1 cellular context compared by ENCODE assay signal in the genomic region with DNA sequence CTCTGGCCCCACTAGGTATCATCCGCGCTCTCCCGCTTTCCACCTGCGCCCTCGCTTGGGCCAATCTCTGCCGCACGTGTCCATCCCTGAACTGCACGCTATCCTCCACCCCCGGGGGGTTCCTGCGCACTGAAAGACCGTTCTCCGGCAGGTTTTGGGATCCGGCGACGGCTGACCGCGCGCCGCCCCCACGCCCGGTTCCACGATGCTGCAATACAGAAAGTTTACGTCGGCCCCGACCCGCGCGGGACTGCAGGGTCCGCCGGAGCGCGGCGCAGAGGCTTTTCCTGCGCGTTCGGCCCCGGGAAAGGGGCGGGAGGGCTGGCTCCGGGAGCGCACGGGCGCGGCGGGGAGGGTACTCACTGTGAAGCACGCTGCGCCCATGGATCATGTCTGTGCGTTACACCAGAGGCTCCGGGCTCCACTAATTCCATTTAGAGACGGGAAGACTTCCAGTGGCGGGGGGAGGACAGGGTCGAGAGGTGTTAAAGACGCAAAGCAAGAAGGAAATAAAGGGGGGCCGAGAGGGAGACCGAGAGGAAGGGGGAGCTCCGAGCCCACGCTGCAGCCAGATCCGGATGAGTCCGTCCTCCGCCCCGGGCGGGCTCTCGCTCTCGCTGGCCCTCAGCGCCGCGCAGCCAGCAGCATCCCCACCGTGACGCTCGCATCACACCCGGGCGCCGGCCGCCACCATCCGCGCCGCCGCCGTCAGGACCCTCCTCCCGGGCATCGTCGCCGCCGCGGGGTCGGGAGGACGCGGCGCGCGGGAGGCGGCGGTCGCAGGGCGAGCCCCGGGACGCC.
A peak's percentile ranks its signal among the peaks of the same experiment; 100 is the strongest.
TF ChIP-seq lines count a peak whose summit lies in the region.

No MANE protein-coding gene starts in this region.

TF ChIP-seq in WTC11, 78 proteins besides CTCF, POLR2A, EP300 and RAD21 (continued from another document and continues in another):
- TF ChIP-seq, protein P1, sequence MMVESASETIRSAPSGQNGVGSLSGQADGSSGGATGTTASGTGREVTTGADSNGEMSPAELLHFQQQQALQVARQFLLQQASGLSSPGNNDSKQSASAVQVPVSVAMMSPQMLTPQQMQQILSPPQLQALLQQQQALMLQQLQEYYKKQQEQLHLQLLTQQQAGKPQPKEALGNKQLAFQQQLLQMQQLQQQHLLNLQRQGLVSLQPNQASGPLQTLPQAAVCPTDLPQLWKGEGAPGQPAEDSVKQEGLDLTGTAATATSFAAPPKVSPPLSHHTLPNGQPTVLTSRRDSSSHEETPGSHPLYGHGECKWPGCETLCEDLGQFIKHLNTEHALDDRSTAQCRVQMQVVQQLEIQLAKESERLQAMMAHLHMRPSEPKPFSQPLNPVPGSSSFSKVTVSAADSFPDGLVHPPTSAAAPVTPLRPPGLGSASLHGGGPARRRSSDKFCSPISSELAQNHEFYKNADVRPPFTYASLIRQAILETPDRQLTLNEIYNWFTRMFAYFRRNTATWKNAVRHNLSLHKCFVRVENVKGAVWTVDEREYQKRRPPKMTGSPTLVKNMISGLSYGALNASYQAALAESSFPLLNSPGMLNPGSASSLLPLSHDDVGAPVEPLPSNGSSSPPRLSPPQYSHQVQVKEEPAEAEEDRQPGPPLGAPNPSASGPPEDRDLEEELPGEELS (CRISPR knock-in tag; IDR thresholded peaks at IDR 0.05) = 0 out of 2 replicates have a peak, but pooled peaks have one; percentile 84
- TF ChIP-seq CREB1 (CRISPR knock-in tag; IDR thresholded peaks at IDR 0.05) (peak; percentile 82; the same call in 1 of the 2 replicates), ELF4 (CRISPR knock-in tag; IDR thresholded peaks at IDR 0.05; ENCODE audit: low read depth) (peak; percentile 70; the same call in 1 of the 2 replicates), FOXK1 (CRISPR knock-in tag; IDR thresholded peaks at IDR 0.05) (no peak), NFATC4 (CRISPR knock-in tag; IDR thresholded peaks at IDR 0.05) (no peak), JAZF1 (CRISPR knock-in tag; IDR thresholded peaks at IDR 0.05) (no peak), NR2C2 (CRISPR knock-in tag; IDR thresholded peaks at IDR 0.05) (no peak), NFYB (CRISPR knock-in tag; conservative IDR thresholded peaks at IDR 0.05; ENCODE audit: low read depth) (no peak), ZNF416 (CRISPR knock-in tag; IDR thresholded peaks at IDR 0.05) (no peak), TP53 (CRISPR knock-in tag; IDR thresholded peaks at IDR 0.05) (peak; percentile 88), JUN (CRISPR knock-in tag; IDR thresholded peaks at IDR 0.05) (peak; percentile 52; the same call in 1 of the 2 replicates), ZNF423 (CRISPR knock-in tag; IDR thresholded peaks at IDR 0.05) (no peak), RORB (CRISPR knock-in tag; IDR thresholded peaks at IDR 0.05) (no peak), CBFB (CRISPR knock-in tag; IDR thresholded peaks at IDR 0.05; ENCODE audit: low read depth) (no peak), ZBTB21 (CRISPR knock-in tag; IDR thresholded peaks at IDR 0.05; ENCODE audit: borderline replicate concordance) (peak; percentile 60; the same call in 1 of the 2 replicates), ZNF232 (CRISPR knock-in tag; IDR thresholded peaks at IDR 0.05) (peak; percentile 85; the same call in 1 of the 2 replicates), ZNF317 (CRISPR knock-in tag; IDR thresholded peaks at IDR 0.05; ENCODE audit: borderline replicate concordance, low read depth) (no peak), CREM (CRISPR knock-in tag; IDR thresholded peaks at IDR 0.05) (0 out of 2 replicates have a peak, but pooled peaks have one; percentile 38), FOXP1 (CRISPR knock-in tag; IDR thresholded peaks at IDR 0.05; ENCODE audit: borderline replicate concordance) (peak; percentile 88; the same call in 1 of the 2 replicates)
- TF ChIP-seq, protein P2, sequence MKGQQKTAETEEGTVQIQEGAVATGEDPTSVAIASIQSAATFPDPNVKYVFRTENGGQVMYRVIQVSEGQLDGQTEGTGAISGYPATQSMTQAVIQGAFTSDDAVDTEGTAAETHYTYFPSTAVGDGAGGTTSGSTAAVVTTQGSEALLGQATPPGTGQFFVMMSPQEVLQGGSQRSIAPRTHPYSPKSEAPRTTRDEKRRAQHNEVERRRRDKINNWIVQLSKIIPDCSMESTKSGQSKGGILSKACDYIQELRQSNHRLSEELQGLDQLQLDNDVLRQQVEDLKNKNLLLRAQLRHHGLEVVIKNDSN (CRISPR knock-in tag; IDR thresholded peaks at IDR 0.05) = peak; percentile 61; the same call in 1 of the 2 replicates
- TF ChIP-seq, protein P3, sequence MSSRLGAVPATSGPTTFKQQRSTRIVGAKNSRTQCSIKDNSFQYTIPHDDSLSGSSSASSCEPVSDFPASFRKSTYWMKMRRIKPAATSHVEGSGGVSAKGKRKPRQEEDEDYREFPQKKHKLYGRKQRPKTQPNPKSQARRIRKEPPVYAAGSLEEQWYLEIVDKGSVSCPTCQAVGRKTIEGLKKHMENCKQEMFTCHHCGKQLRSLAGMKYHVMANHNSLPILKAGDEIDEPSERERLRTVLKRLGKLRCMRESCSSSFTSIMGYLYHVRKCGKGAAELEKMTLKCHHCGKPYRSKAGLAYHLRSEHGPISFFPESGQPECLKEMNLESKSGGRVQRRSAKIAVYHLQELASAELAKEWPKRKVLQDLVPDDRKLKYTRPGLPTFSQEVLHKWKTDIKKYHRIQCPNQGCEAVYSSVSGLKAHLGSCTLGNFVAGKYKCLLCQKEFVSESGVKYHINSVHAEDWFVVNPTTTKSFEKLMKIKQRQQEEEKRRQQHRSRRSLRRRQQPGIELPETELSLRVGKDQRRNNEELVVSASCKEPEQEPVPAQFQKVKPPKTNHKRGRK (CRISPR knock-in tag; IDR thresholded peaks at IDR 0.05; ENCODE audit: borderline replicate concordance) = 0 out of 2 replicates have a peak, but pooled peaks have one; percentile 39
- TF ChIP-seq, protein P4, sequence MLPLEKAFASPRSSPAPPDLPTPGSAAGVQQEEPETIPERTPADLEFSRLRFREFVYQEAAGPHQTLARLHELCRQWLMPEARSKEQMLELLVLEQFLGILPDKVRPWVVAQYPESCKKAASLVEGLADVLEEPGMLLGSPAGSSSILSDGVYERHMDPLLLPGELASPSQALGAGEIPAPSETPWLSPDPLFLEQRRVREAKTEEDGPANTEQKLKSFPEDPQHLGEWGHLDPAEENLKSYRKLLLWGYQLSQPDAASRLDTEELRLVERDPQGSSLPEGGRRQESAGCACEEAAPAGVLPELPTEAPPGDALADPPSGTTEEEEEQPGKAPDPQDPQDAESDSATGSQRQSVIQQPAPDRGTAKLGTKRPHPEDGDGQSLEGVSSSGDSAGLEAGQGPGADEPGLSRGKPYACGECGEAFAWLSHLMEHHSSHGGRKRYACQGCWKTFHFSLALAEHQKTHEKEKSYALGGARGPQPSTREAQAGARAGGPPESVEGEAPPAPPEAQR (CRISPR knock-in tag; IDR thresholded peaks at IDR 0.05) = no peak
- TF ChIP-seq, protein P5, sequence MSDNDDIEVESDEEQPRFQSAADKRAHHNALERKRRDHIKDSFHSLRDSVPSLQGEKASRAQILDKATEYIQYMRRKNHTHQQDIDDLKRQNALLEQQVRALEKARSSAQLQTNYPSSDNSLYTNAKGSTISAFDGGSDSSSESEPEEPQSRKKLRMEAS (CRISPR knock-in tag; IDR thresholded peaks at IDR 0.05) = peak; percentile 87
- TF ChIP-seq, protein P6, sequence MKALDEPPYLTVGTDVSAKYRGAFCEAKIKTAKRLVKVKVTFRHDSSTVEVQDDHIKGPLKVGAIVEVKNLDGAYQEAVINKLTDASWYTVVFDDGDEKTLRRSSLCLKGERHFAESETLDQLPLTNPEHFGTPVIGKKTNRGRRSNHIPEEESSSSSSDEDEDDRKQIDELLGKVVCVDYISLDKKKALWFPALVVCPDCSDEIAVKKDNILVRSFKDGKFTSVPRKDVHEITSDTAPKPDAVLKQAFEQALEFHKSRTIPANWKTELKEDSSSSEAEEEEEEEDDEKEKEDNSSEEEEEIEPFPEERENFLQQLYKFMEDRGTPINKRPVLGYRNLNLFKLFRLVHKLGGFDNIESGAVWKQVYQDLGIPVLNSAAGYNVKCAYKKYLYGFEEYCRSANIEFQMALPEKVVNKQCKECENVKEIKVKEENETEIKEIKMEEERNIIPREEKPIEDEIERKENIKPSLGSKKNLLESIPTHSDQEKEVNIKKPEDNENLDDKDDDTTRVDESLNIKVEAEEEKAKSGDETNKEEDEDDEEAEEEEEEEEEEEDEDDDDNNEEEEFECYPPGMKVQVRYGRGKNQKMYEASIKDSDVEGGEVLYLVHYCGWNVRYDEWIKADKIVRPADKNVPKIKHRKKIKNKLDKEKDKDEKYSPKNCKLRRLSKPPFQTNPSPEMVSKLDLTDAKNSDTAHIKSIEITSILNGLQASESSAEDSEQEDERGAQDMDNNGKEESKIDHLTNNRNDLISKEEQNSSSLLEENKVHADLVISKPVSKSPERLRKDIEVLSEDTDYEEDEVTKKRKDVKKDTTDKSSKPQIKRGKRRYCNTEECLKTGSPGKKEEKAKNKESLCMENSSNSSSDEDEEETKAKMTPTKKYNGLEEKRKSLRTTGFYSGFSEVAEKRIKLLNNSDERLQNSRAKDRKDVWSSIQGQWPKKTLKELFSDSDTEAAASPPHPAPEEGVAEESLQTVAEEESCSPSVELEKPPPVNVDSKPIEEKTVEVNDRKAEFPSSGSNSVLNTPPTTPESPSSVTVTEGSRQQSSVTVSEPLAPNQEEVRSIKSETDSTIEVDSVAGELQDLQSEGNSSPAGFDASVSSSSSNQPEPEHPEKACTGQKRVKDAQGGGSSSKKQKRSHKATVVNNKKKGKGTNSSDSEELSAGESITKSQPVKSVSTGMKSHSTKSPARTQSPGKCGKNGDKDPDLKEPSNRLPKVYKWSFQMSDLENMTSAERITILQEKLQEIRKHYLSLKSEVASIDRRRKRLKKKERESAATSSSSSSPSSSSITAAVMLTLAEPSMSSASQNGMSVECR (CRISPR knock-in tag; IDR thresholded peaks at IDR 0.05; ENCODE audit: borderline replicate concordance) = peak; percentile 42; the same call in 1 of the 2 replicates
- TF ChIP-seq, protein P7, sequence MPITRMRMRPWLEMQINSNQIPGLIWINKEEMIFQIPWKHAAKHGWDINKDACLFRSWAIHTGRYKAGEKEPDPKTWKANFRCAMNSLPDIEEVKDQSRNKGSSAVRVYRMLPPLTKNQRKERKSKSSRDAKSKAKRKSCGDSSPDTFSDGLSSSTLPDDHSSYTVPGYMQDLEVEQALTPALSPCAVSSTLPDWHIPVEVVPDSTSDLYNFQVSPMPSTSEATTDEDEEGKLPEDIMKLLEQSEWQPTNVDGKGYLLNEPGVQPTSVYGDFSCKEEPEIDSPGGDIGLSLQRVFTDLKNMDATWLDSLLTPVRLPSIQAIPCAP (CRISPR knock-in tag; IDR thresholded peaks at IDR 0.05) = 0 out of 2 replicates have a peak, but pooled peaks have one; percentile 22
- TF ChIP-seq, protein P8, sequence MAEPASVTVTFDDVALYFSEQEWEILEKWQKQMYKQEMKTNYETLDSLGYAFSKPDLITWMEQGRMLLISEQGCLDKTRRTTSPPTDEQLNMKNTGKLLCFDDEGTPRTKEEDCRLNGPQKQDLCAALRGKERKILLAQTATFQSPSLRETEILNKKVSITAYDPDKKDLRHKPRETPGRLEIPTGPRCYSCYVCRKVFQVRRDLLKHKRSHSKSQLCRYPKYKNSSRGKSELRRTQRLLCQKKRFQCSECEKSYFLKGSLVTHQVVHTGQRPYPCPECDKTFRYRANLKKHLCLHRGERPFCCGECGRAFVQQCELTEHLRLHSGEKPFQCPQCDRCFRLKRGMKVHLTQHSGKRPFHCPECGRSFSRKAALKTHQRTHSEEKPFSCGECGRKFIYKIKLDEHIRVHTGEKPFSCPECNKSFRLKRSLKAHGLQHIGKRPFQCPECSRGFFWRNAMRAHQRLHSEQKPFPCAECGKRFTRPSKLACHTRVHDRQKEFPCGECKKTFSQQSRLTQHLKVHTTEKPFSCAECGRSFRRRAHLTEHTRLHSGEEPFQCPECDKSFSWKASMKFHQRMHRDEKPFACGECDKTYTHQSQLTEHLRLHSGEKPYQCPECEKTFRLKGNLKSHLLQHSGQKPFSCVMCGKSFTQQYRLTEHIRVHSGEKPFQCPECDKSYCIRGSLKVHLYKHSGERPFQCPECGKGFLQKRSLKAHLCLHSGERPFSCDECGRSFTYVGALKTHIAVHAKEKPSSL (CRISPR knock-in tag; conservative IDR thresholded peaks at IDR 0.05) = no peak
- TF ChIP-seq, protein P9, sequence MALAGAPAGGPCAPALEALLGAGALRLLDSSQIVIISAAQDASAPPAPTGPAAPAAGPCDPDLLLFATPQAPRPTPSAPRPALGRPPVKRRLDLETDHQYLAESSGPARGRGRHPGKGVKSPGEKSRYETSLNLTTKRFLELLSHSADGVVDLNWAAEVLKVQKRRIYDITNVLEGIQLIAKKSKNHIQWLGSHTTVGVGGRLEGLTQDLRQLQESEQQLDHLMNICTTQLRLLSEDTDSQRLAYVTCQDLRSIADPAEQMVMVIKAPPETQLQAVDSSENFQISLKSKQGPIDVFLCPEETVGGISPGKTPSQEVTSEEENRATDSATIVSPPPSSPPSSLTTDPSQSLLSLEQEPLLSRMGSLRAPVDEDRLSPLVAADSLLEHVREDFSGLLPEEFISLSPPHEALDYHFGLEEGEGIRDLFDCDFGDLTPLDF (CRISPR knock-in tag; IDR thresholded peaks at IDR 0.05) = peak; percentile 72; the same call in 1 of the 2 replicates
- TF ChIP-seq, protein P10, sequence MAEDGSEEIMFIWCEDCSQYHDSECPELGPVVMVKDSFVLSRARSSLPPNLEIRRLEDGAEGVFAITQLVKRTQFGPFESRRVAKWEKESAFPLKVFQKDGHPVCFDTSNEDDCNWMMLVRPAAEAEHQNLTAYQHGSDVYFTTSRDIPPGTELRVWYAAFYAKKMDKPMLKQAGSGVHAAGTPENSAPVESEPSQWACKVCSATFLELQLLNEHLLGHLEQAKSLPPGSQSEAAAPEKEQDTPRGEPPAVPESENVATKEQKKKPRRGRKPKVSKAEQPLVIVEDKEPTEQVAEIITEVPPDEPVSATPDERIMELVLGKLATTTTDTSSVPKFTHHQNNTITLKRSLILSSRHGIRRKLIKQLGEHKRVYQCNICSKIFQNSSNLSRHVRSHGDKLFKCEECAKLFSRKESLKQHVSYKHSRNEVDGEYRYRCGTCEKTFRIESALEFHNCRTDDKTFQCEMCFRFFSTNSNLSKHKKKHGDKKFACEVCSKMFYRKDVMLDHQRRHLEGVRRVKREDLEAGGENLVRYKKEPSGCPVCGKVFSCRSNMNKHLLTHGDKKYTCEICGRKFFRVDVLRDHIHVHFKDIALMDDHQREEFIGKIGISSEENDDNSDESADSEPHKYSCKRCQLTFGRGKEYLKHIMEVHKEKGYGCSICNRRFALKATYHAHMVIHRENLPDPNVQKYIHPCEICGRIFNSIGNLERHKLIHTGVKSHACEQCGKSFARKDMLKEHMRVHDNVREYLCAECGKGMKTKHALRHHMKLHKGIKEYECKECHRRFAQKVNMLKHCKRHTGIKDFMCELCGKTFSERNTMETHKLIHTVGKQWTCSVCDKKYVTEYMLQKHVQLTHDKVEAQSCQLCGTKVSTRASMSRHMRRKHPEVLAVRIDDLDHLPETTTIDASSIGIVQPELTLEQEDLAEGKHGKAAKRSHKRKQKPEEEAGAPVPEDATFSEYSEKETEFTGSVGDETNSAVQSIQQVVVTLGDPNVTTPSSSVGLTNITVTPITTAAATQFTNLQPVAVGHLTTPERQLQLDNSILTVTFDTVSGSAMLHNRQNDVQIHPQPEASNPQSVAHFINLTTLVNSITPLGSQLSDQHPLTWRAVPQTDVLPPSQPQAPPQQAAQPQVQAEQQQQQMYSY (CRISPR knock-in tag; IDR thresholded peaks at IDR 0.05) = no peak
- TF ChIP-seq, protein P11, sequence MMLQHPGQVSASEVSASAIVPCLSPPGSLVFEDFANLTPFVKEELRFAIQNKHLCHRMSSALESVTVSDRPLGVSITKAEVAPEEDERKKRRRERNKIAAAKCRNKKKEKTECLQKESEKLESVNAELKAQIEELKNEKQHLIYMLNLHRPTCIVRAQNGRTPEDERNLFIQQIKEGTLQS (CRISPR knock-in tag; conservative IDR thresholded peaks at IDR 0.05) = 0 out of 2 replicates have a peak, but pooled peaks have one; percentile 17
- TF ChIP-seq, protein P12, sequence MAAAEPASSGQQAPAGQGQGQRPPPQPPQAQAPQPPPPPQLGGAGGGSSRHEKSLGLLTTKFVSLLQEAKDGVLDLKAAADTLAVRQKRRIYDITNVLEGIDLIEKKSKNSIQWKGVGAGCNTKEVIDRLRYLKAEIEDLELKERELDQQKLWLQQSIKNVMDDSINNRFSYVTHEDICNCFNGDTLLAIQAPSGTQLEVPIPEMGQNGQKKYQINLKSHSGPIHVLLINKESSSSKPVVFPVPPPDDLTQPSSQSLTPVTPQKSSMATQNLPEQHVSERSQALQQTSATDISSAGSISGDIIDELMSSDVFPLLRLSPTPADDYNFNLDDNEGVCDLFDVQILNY (CRISPR knock-in tag; IDR thresholded peaks at IDR 0.05) = peak; percentile 72; the same call in 1 of the 2 replicates
